25 cellular contexts compared by ENCODE assay signal in genomic region chr7:37162106-37162505, GRCh38.
"Had no signal": no experiment of that assay in that cellular context is flagged by ENCODE, and none has a peak within 500 bp of the region (broad histone marks: within the 10 kb centered on the region; RNA-seq: fewer than 3 reads in every experiment).

No MANE protein-coding gene starts in this region.

- H3K4me3 ChIP-seq: dorsolateral prefrontal cortex, gastrocnemius medialis, heart right ventricle, mucosa of descending colon, prostate gland, right lobe of liver, spleen, testis, tibial nerve had no signal

- H3K27ac ChIP-seq: dorsolateral prefrontal cortex, gastrocnemius medialis, heart right ventricle, parathyroid adenoma, prostate gland, right lobe of liver, spleen, testis, tibial nerve had no signal

- H3K27ac Mint-ChIP-seq: nephron; stimulated activated memory B cell treated with anti-CD40 and anti-IgM and Interleukin-4, amounts not matched to agents 10 μg/mL and 1 μg/mL and 100 μg/mL, for 72 hours; stimulated activated naive CD8-positive, alpha-beta T cell treated with anti-CD3 and anti-CD28 coated beads, Interleukin-15, amount 100 ng/mL, for 72 hours had no signal

- H3K4me1 Mint-ChIP-seq: nephron; stimulated activated memory B cell treated with anti-CD40 and anti-IgM and Interleukin-4, amounts not matched to agents 10 μg/mL and 1 μg/mL and 100 μg/mL, for 72 hours; stimulated activated naive CD8-positive, alpha-beta T cell treated with anti-CD3 and anti-CD28 coated beads, Interleukin-15, amount 100 ng/mL, for 72 hours had no signal

- H3K27me3 Mint-ChIP-seq: stimulated activated memory B cell treated with anti-CD40 and anti-IgM and Interleukin-4, amounts not matched to agents 10 μg/mL and 1 μg/mL and 100 μg/mL, for 72 hours; stimulated activated naive CD8-positive, alpha-beta T cell treated with anti-CD3 and anti-CD28 coated beads, Interleukin-15, amount 100 ng/mL, for 72 hours had no signal

- H3K9me3 ChIP-seq: gastrocnemius medialis, mucosa of descending colon, prostate gland, right lobe of liver, testis had no signal

- H3K79me2 ChIP-seq: parathyroid adenoma had no signal

- H3K9ac ChIP-seq: parathyroid adenoma had no signal

- H3K36me3 ChIP-seq: gastrocnemius medialis, heart right ventricle, prostate gland, right lobe of liver had no signal

- H3K4me1 ChIP-seq: gastrocnemius medialis, heart right ventricle, parathyroid adenoma, prostate gland, right lobe of liver, spleen, testis, tibial nerve had no signal

- H2AFZ ChIP-seq: parathyroid adenoma had no signal

- H3K4me3 Mint-ChIP-seq: nephron; stimulated activated memory B cell treated with anti-CD40 and anti-IgM and Interleukin-4, amounts not matched to agents 10 μg/mL and 1 μg/mL and 100 μg/mL, for 72 hours; stimulated activated naive CD8-positive, alpha-beta T cell treated with anti-CD3 and anti-CD28 coated beads, Interleukin-15, amount 100 ng/mL, for 72 hours had no signal

- DNase-seq: cortex of kidney; dorsolateral prefrontal cortex; effector CD8-positive, alpha-beta T cell; gastrocnemius medialis; heart right ventricle; hypothalamus; kidney glomerular epithelial cell; mammary epithelial cell; mucosa of descending colon; occipital lobe; right lobe of liver; spleen; stimulated activated CD4-positive, alpha-beta T cell treated with anti-CD3 and anti-CD28 coated beads, Interleukin-15, amount 100 ng/mL, for 24 hours; stimulated activated CD4-positive, alpha-beta T cell treated with anti-CD3 and anti-CD28 coated beads, Interleukin-1b, Interleukin-23, amount 100 ng/mL, for 48 hours; stimulated activated CD4-positive, alpha-beta T cell treated with anti-CD3 and anti-CD28 coated beads, Interleukin-4, amount 100 ng/mL, for 24 hours; stimulated activated naive CD8-positive, alpha-beta T cell treated with anti-CD3 and anti-CD28 coated beads, Interleukin-15, amount 100 ng/mL, for 72 hours; testis had no signal

- H3K27me3 ChIP-seq: dorsolateral prefrontal cortex, gastrocnemius medialis, heart right ventricle, right lobe of liver, spleen, testis, tibial nerve had no signal

- FAIRE-seq: endometrium, islet of Langerhans had no signal

- ATAC-seq: esophagus mucosa; gastrocnemius medialis; heart right ventricle; mucosa of descending colon; right lobe of liver; stimulated activated memory B cell treated with anti-CD40 and anti-IgM and Interleukin-4, amounts not matched to agents 10 μg/mL and 1 μg/mL and 100 μg/mL, for 72 hours; stimulated activated naive CD8-positive, alpha-beta T cell treated with anti-CD3 and anti-CD28 coated beads, Interleukin-15, amount 100 ng/mL, for 72 hours had no signal
